ENCODE assay signal across 1 cellular context in the genomic region with DNA sequence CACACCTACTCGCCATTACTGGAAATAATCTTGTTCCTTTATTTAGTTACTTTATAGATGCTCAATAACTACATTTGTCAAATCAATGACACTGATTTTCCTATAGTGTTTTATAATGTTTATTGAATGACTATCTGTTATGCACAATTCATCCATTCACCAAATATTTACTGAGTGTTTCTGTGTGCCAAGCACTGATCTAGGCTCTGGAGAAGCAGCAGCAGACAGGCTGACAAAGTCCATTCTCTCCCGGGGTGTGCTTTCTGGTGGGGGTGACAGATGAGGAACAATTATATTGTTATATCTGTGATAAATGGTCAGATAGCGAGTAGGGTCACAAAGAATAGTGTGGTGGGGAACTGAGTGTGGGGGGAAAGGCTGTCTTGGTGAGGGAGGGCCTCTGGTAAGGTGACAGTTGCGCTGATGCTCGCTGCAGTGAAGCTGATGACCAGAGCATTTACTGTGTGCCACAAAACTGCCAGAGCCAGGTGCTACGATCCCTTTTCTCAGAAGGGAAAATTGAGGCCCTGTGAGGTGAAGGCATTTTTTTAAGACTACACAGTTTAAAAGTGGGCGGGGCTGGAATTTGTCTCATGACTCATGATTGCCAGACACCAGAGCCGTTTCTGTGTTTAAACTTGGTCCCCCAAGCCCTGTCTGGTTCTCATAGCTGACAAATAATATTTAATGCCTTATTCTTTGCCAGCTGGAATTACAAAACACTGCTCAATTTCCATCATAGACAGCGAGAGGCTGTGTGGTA.
TF ChIP-seq lines count a peak whose summit lies in the region.

No MANE protein-coding gene starts in this region.

TF ChIP-seq in GM12878, 131 proteins besides CTCF, POLR2A, EP300 and RAD21:
- no peak for TF ChIP-seq FOS (IDR thresholded peaks at IDR 0.05; ENCODE audit: borderline replicate concordance, extremely low read depth, insufficient read length)
- TF ChIP-seq, protein P1, sequence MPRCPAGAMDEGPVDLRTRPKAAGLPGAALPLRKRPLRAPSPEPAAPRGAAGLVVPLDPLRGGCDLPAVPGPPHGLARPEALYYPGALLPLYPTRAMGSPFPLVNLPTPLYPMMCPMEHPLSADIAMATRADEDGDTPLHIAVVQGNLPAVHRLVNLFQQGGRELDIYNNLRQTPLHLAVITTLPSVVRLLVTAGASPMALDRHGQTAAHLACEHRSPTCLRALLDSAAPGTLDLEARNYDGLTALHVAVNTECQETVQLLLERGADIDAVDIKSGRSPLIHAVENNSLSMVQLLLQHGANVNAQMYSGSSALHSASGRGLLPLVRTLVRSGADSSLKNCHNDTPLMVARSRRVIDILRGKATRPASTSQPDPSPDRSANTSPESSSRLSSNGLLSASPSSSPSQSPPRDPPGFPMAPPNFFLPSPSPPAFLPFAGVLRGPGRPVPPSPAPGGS (IDR thresholded peaks at IDR 0.05; ENCODE audit: borderline replicate concordance, insufficient read depth, low read depth, low read length, poor library complexity, severe bottlenecking) = peak; percentile 3
